ENCODE assay signal across 1 cellular context in the genomic region with DNA sequence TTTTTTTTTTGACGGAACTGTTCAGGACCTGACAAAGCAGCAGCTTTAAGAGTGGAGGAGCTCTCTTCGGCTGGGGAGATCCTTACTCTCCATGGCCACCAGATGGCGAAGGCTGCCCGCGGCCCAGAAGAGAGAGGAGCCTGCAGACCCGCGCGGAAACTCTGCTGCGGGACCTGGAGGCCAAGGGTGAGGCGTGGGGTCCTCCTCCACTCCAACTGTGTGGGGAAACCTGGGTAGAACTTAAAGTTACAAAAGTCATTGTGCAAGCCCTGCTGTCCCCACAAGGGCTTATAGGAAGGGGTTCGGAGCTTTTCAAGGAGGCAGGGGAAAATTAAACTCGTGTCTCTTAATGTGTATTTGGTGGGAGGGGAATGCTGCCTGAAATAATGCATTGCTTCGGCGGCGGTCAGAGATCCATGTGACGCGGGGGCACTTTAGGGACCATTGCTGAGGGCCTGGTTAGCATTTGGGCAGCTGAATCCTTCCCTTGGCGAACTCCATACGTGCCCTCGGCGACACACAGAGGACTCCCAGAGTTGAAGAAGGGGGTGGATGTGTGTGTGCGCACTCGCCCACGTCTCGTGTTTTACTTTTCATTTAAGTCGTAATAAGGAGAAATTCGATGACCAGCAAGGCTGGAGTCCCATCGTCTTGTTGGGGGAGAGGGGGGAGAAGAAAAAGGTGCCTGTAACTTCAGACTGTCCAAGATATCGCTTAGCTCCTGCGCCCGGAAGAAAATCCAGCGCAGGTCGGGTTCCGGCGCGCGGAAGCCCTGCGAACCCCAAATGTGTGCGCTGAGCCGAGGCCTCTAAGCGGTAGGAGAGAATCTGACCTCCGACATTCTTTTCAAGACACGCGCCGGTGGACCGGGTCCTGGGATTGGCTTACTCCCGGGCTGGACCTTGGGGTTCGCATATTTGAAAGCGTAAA.
TF ChIP-seq lines count a peak whose summit lies in the region.

No MANE protein-coding gene starts in this region.

TF ChIP-seq in GM12878, 131 proteins besides CTCF, POLR2A, EP300 and RAD21 (continued from another document and continues in another):
- TF ChIP-seq, protein P1, sequence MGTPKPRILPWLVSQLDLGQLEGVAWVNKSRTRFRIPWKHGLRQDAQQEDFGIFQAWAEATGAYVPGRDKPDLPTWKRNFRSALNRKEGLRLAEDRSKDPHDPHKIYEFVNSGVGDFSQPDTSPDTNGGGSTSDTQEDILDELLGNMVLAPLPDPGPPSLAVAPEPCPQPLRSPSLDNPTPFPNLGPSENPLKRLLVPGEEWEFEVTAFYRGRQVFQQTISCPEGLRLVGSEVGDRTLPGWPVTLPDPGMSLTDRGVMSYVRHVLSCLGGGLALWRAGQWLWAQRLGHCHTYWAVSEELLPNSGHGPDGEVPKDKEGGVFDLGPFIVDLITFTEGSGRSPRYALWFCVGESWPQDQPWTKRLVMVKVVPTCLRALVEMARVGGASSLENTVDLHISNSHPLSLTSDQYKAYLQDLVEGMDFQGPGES (IDR thresholded peaks at IDR 0.05) = no peak
- TF ChIP-seq, protein P2, sequence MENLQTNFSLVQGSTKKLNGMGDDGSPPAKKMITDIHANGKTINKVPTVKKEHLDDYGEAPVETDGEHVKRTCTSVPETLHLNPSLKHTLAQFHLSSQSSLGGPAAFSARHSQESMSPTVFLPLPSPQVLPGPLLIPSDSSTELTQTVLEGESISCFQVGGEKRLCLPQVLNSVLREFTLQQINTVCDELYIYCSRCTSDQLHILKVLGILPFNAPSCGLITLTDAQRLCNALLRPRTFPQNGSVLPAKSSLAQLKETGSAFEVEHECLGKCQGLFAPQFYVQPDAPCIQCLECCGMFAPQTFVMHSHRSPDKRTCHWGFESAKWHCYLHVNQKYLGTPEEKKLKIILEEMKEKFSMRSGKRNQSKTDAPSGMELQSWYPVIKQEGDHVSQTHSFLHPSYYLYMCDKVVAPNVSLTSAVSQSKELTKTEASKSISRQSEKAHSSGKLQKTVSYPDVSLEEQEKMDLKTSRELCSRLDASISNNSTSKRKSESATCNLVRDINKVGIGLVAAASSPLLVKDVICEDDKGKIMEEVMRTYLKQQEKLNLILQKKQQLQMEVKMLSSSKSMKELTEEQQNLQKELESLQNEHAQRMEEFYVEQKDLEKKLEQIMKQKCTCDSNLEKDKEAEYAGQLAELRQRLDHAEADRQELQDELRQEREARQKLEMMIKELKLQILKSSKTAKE (IDR thresholded peaks at IDR 0.05; ENCODE audit: low read depth, poor library complexity, severe bottlenecking) = no peak
- TF ChIP-seq, protein P3, sequence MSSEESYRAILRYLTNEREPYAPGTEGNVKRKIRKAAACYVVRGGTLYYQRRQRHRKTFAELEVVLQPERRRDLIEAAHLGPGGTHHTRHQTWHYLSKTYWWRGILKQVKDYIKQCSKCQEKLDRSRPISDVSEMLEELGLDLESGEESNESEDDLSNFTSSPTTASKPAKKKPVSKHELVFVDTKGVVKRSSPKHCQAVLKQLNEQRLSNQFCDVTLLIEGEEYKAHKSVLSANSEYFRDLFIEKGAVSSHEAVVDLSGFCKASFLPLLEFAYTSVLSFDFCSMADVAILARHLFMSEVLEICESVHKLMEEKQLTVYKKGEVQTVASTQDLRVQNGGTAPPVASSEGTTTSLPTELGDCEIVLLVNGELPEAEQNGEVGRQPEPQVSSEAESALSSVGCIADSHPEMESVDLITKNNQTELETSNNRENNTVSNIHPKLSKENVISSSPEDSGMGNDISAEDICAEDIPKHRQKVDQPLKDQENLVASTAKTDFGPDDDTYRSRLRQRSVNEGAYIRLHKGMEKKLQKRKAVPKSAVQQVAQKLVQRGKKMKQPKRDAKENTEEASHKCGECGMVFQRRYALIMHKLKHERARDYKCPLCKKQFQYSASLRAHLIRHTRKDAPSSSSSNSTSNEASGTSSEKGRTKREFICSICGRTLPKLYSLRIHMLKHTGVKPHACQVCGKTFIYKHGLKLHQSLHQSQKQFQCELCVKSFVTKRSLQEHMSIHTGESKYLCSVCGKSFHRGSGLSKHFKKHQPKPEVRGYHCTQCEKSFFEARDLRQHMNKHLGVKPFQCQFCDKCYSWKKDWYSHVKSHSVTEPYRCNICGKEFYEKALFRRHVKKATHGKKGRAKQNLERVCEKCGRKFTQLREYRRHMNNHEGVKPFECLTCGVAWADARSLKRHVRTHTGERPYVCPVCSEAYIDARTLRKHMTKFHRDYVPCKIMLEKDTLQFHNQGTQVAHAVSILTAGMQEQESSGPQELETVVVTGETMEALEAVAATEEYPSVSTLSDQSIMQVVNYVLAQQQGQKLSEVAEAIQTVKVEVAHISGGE (CRISPR knock-in tag; IDR thresholded peaks at IDR 0.05) = no peak
- no peak for TF ChIP-seq IKZF2 (IDR thresholded peaks at IDR 0.05)
- TF ChIP-seq SMAD1 (IDR thresholded peaks at IDR 0.05; ENCODE audit: low read depth, partially characterized antibody) = no peak
- no peak for TF ChIP-seq NRF1 (conservative IDR thresholded peaks at IDR 0.05; ENCODE audit: low read depth, low read length)
- no peak for TF ChIP-seq HCFC1 (IDR thresholded peaks at IDR 0.05; ENCODE audit: low read length)
- TF ChIP-seq ZNF207 (IDR thresholded peaks at IDR 0.05; ENCODE audit: borderline replicate concordance) = no peak
- TF ChIP-seq GATAD2B (conservative IDR thresholded peaks at IDR 0.05; ENCODE audit: low read depth) = no peak; the same call in 1 of the 2 replicates
- no peak for TF ChIP-seq POU2F2 (IDR thresholded peaks at IDR 0.05; ENCODE audit: borderline replicate concordance, low read depth, low read length)
- TF ChIP-seq NBN (IDR thresholded peaks at IDR 0.05) = 0 out of 2 replicates have a peak, but pooled peaks have one; percentile 50
- TF ChIP-seq, protein P4, sequence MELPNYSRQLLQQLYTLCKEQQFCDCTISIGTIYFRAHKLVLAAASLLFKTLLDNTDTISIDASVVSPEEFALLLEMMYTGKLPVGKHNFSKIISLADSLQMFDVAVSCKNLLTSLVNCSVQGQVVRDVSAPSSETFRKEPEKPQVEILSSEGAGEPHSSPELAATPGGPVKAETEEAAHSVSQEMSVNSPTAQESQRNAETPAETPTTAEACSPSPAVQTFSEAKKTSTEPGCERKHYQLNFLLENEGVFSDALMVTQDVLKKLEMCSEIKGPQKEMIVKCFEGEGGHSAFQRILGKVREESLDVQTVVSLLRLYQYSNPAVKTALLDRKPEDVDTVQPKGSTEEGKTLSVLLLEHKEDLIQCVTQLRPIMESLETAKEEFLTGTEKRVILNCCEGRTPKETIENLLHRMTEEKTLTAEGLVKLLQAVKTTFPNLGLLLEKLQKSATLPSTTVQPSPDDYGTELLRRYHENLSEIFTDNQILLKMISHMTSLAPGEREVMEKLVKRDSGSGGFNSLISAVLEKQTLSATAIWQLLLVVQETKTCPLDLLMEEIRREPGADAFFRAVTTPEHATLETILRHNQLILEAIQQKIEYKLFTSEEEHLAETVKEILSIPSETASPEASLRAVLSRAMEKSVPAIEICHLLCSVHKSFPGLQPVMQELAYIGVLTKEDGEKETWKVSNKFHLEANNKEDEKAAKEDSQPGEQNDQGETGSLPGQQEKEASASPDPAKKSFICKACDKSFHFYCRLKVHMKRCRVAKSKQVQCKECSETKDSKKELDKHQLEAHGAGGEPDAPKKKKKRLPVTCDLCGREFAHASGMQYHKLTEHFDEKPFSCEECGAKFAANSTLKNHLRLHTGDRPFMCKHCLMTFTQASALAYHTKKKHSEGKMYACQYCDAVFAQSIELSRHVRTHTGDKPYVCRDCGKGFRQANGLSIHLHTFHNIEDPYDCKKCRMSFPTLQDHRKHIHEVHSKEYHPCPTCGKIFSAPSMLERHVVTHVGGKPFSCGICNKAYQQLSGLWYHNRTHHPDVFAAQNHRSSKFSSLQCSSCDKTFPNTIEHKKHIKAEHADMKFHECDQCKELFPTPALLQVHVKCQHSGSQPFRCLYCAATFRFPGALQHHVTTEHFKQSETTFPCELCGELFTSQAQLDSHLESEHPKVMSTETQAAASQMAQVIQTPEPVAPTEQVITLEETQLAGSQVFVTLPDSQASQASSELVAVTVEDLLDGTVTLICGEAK (IDR thresholded peaks at IDR 0.05; ENCODE audit: borderline replicate concordance) = no peak; the same call in 1 of the 2 replicates
- no peak for TF ChIP-seq NFXL1 (IDR thresholded peaks at IDR 0.05; ENCODE audit: borderline replicate concordance)
- TF ChIP-seq, protein P5, sequence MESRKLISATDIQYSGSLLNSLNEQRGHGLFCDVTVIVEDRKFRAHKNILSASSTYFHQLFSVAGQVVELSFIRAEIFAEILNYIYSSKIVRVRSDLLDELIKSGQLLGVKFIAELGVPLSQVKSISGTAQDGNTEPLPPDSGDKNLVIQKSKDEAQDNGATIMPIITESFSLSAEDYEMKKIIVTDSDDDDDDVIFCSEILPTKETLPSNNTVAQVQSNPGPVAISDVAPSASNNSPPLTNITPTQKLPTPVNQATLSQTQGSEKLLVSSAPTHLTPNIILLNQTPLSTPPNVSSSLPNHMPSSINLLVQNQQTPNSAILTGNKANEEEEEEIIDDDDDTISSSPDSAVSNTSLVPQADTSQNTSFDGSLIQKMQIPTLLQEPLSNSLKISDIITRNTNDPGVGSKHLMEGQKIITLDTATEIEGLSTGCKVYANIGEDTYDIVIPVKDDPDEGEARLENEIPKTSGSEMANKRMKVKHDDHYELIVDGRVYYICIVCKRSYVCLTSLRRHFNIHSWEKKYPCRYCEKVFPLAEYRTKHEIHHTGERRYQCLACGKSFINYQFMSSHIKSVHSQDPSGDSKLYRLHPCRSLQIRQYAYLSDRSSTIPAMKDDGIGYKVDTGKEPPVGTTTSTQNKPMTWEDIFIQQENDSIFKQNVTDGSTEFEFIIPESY (IDR thresholded peaks at IDR 0.05) = no peak
- TF ChIP-seq ZNF384 (IDR thresholded peaks at IDR 0.05; ENCODE audit: borderline replicate concordance, low read depth, low read length) = peak; percentile 85; the same call in 1 of the 2 replicates
- TF ChIP-seq PAX5 (IDR thresholded peaks at IDR 0.05; ENCODE audit: borderline replicate concordance, low read depth, low read length) = no peak
- TF ChIP-seq, protein P6, sequence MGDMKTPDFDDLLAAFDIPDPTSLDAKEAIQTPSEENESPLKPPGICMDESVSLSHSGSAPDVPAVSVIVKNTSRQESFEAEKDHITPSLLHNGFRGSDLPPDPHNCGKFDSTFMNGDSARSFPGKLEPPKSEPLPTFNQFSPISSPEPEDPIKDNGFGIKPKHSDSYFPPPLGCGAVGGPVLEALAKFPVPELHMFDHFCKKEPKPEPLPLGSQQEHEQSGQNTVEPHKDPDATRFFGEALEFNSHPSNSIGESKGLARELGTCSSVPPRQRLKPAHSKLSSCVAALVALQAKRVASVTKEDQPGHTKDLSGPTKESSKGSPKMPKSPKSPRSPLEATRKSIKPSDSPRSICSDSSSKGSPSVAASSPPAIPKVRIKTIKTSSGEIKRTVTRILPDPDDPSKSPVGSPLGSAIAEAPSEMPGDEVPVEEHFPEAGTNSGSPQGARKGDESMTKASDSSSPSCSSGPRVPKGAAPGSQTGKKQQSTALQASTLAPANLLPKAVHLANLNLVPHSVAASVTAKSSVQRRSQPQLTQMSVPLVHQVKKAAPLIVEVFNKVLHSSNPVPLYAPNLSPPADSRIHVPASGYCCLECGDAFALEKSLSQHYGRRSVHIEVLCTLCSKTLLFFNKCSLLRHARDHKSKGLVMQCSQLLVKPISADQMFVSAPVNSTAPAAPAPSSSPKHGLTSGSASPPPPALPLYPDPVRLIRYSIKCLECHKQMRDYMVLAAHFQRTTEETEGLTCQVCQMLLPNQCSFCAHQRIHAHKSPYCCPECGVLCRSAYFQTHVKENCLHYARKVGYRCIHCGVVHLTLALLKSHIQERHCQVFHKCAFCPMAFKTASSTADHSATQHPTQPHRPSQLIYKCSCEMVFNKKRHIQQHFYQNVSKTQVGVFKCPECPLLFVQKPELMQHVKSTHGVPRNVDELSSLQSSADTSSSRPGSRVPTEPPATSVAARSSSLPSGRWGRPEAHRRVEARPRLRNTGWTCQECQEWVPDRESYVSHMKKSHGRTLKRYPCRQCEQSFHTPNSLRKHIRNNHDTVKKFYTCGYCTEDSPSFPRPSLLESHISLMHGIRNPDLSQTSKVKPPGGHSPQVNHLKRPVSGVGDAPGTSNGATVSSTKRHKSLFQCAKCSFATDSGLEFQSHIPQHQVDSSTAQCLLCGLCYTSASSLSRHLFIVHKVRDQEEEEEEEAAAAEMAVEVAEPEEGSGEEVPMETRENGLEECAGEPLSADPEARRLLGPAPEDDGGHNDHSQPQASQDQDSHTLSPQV (IDR thresholded peaks at IDR 0.05) = peak; percentile 63; the same call in 1 of the 2 replicates
- TF ChIP-seq, protein P7, sequence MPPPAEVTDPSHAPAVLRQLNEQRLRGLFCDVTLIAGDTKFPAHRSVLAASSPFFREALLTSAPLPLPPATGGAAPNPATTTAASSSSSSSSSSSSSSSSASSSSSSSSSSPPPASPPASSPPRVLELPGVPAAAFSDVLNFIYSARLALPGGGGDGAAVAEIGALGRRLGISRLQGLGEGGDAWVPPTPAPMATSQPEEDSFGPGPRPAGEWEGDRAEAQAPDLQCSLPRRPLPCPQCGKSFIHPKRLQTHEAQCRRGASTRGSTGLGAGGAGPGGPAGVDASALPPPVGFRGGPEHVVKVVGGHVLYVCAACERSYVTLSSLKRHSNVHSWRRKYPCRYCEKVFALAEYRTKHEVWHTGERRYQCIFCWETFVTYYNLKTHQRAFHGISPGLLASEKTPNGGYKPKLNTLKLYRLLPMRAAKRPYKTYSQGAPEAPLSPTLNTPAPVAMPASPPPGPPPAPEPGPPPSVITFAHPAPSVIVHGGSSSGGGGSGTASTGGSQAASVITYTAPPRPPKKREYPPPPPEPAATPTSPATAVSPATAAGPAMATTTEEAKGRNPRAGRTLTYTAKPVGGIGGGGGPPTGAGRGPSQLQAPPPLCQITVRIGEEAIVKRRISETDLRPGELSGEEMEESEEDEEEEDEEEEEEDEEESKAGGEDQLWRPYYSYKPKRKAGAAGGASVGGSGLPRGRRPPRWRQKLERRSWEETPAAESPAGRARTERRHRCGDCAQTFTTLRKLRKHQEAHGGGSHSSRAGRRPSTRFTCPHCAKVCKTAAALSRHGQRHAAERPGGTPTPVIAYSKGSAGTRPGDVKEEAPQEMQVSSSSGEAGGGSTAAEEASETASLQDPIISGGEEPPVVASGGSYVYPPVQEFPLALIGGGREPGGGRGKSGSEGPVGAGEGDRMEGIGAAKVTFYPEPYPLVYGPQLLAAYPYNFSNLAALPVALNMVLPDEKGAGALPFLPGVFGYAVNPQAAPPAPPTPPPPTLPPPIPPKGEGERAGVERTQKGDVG (CRISPR knock-in tag; IDR thresholded peaks at IDR 0.05) = no peak
